Comparison of ENCODE assay signal across 1 cellular context in the genomic region with DNA sequence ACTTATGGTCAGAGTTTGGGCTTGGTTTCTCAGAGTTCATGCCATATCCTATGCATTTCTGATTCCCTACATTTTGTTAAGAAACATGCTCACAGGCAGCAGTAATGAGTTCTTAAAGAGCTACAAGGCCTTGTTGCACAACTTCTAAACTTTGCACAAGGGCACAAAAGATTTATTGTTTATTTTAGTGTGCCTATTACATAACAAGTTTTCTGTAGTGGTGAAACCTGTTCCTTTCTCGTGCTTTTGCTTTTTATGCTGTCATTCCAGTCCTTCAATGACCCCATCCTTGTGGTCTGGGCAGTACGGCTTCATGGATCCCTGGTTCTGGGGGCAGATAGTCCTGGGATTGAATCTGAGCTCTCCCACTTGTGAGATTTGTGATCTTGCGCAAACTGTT.
TF ChIP-seq lines count a peak whose summit lies in the region.

No MANE protein-coding gene starts in this region.

TF ChIP-seq in HepG2, 621 proteins besides CTCF, POLR2A, EP300 and RAD21 (continued from another document and continues in another):
- TF ChIP-seq ZNF674 (CRISPR knock-in tag; IDR thresholded peaks at IDR 0.05; ENCODE audit: low read depth): no peak
- TF ChIP-seq, protein P1, sequence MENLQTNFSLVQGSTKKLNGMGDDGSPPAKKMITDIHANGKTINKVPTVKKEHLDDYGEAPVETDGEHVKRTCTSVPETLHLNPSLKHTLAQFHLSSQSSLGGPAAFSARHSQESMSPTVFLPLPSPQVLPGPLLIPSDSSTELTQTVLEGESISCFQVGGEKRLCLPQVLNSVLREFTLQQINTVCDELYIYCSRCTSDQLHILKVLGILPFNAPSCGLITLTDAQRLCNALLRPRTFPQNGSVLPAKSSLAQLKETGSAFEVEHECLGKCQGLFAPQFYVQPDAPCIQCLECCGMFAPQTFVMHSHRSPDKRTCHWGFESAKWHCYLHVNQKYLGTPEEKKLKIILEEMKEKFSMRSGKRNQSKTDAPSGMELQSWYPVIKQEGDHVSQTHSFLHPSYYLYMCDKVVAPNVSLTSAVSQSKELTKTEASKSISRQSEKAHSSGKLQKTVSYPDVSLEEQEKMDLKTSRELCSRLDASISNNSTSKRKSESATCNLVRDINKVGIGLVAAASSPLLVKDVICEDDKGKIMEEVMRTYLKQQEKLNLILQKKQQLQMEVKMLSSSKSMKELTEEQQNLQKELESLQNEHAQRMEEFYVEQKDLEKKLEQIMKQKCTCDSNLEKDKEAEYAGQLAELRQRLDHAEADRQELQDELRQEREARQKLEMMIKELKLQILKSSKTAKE (CRISPR knock-in tag; IDR thresholded peaks at IDR 0.05; ENCODE audit: borderline replicate concordance): peak; percentile 55; the same call in 1 of the 2 replicates
- no peak for TF ChIP-seq PRPF4 (IDR thresholded peaks at IDR 0.05; ENCODE audit: low read depth, low read length, poor library complexity, severe bottlenecking)
- TF ChIP-seq, protein P2, sequence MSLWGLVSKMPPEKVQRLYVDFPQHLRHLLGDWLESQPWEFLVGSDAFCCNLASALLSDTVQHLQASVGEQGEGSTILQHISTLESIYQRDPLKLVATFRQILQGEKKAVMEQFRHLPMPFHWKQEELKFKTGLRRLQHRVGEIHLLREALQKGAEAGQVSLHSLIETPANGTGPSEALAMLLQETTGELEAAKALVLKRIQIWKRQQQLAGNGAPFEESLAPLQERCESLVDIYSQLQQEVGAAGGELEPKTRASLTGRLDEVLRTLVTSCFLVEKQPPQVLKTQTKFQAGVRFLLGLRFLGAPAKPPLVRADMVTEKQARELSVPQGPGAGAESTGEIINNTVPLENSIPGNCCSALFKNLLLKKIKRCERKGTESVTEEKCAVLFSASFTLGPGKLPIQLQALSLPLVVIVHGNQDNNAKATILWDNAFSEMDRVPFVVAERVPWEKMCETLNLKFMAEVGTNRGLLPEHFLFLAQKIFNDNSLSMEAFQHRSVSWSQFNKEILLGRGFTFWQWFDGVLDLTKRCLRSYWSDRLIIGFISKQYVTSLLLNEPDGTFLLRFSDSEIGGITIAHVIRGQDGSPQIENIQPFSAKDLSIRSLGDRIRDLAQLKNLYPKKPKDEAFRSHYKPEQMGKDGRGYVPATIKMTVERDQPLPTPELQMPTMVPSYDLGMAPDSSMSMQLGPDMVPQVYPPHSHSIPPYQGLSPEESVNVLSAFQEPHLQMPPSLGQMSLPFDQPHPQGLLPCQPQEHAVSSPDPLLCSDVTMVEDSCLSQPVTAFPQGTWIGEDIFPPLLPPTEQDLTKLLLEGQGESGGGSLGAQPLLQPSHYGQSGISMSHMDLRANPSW (CRISPR knock-in tag; IDR thresholded peaks at IDR 0.05; ENCODE audit: borderline replicate concordance): no peak
- no peak for TF ChIP-seq IKZF1 (IDR thresholded peaks at IDR 0.05)
- TF ChIP-seq, protein P3, sequence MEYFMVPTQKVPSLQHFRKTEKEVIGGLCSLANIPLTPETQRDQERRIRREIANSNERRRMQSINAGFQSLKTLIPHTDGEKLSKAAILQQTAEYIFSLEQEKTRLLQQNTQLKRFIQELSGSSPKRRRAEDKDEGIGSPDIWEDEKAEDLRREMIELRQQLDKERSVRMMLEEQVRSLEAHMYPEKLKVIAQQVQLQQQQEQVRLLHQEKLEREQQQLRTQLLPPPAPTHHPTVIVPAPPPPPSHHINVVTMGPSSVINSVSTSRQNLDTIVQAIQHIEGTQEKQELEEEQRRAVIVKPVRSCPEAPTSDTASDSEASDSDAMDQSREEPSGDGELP (IDR thresholded peaks at IDR 0.05; ENCODE audit: borderline replicate concordance, low read depth): no peak
- no peak for TF ChIP-seq ZNF24 (IDR thresholded peaks at IDR 0.05)
- TF ChIP-seq IRX3 (CRISPR knock-in tag; IDR thresholded peaks at IDR 0.05; ENCODE audit: borderline replicate concordance, low read depth): no peak
- no peak for TF ChIP-seq ATM (IDR thresholded peaks at IDR 0.05; ENCODE audit: borderline replicate concordance)
- no peak for TF ChIP-seq ZBTB42 (CRISPR knock-in tag; IDR thresholded peaks at IDR 0.05)
- TF ChIP-seq NFKBIZ (CRISPR knock-in tag; IDR thresholded peaks at IDR 0.05): peak; percentile 74
- TF ChIP-seq THYN1 (CRISPR knock-in tag; IDR thresholded peaks at IDR 0.05; ENCODE audit: borderline replicate concordance, low read depth): no peak
- TF ChIP-seq HDAC1 (CRISPR knock-in tag; IDR thresholded peaks at IDR 0.05): peak; percentile 69
- peak; percentile 86; the same call in 1 of the 2 replicates for TF ChIP-seq MIER3 (CRISPR knock-in tag; IDR thresholded peaks at IDR 0.05; ENCODE audit: borderline replicate concordance)
- TF ChIP-seq ZNF589 (CRISPR knock-in tag; conservative IDR thresholded peaks at IDR 0.05): no peak
- TF ChIP-seq FOXJ3 (CRISPR knock-in tag; IDR thresholded peaks at IDR 0.05; ENCODE audit: borderline replicate concordance): peak; percentile 75; the same call in 1 of the 2 replicates
- TF ChIP-seq, protein P4, sequence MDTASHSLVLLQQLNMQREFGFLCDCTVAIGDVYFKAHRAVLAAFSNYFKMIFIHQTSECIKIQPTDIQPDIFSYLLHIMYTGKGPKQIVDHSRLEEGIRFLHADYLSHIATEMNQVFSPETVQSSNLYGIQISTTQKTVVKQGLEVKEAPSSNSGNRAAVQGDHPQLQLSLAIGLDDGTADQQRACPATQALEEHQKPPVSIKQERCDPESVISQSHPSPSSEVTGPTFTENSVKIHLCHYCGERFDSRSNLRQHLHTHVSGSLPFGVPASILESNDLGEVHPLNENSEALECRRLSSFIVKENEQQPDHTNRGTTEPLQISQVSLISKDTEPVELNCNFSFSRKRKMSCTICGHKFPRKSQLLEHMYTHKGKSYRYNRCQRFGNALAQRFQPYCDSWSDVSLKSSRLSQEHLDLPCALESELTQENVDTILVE (CRISPR knock-in tag; IDR thresholded peaks at IDR 0.05): 0 out of 2 replicates have a peak, but pooled peaks have one; percentile 61
- no peak for TF ChIP-seq ZNF335 (CRISPR knock-in tag; IDR thresholded peaks at IDR 0.05)
- TF ChIP-seq, protein P5, sequence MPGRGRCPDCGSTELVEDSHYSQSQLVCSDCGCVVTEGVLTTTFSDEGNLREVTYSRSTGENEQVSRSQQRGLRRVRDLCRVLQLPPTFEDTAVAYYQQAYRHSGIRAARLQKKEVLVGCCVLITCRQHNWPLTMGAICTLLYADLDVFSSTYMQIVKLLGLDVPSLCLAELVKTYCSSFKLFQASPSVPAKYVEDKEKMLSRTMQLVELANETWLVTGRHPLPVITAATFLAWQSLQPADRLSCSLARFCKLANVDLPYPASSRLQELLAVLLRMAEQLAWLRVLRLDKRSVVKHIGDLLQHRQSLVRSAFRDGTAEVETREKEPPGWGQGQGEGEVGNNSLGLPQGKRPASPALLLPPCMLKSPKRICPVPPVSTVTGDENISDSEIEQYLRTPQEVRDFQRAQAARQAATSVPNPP (CRISPR knock-in tag; IDR thresholded peaks at IDR 0.05): no peak
- TF ChIP-seq, protein P6, sequence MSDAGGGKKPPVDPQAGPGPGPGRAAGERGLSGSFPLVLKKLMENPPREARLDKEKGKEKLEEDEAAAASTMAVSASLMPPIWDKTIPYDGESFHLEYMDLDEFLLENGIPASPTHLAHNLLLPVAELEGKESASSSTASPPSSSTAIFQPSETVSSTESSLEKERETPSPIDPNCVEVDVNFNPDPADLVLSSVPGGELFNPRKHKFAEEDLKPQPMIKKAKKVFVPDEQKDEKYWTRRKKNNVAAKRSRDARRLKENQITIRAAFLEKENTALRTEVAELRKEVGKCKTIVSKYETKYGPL (CRISPR knock-in tag; IDR thresholded peaks at IDR 0.05): peak; percentile 83
- no peak for TF ChIP-seq ZNF572 (CRISPR knock-in tag; IDR thresholded peaks at IDR 0.05)
- TF ChIP-seq ZNF496 (CRISPR knock-in tag; IDR thresholded peaks at IDR 0.05; ENCODE audit: insufficient replicate concordance): no peak
- TF ChIP-seq SOX6 (IDR thresholded peaks at IDR 0.05): no peak
- peak; percentile 98 for TF ChIP-seq SOX6 (CRISPR knock-in tag; IDR thresholded peaks at IDR 0.05)
- no peak for TF ChIP-seq RBAK (CRISPR knock-in tag; IDR thresholded peaks at IDR 0.05)
- TF ChIP-seq, protein P7, sequence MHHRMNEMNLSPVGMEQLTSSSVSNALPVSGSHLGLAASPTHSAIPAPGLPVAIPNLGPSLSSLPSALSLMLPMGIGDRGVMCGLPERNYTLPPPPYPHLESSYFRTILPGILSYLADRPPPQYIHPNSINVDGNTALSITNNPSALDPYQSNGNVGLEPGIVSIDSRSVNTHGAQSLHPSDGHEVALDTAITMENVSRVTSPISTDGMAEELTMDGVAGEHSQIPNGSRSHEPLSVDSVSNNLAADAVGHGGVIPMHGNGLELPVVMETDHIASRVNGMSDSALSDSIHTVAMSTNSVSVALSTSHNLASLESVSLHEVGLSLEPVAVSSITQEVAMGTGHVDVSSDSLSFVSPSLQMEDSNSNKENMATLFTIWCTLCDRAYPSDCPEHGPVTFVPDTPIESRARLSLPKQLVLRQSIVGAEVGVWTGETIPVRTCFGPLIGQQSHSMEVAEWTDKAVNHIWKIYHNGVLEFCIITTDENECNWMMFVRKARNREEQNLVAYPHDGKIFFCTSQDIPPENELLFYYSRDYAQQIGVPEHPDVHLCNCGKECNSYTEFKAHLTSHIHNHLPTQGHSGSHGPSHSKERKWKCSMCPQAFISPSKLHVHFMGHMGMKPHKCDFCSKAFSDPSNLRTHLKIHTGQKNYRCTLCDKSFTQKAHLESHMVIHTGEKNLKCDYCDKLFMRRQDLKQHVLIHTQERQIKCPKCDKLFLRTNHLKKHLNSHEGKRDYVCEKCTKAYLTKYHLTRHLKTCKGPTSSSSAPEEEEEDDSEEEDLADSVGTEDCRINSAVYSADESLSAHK (CRISPR knock-in tag; IDR thresholded peaks at IDR 0.05; ENCODE audit: borderline replicate concordance): no peak
- no peak for TF ChIP-seq MTA1 (CRISPR knock-in tag; IDR thresholded peaks at IDR 0.05; ENCODE audit: borderline replicate concordance)
- no peak for TF ChIP-seq ZSCAN29 (CRISPR knock-in tag; conservative IDR thresholded peaks at IDR 0.05)
- no peak for TF ChIP-seq U2AF1 (optimal IDR thresholded peaks at IDR 0.05; ENCODE audit: low read depth, low read length)
- TF ChIP-seq, protein P8, sequence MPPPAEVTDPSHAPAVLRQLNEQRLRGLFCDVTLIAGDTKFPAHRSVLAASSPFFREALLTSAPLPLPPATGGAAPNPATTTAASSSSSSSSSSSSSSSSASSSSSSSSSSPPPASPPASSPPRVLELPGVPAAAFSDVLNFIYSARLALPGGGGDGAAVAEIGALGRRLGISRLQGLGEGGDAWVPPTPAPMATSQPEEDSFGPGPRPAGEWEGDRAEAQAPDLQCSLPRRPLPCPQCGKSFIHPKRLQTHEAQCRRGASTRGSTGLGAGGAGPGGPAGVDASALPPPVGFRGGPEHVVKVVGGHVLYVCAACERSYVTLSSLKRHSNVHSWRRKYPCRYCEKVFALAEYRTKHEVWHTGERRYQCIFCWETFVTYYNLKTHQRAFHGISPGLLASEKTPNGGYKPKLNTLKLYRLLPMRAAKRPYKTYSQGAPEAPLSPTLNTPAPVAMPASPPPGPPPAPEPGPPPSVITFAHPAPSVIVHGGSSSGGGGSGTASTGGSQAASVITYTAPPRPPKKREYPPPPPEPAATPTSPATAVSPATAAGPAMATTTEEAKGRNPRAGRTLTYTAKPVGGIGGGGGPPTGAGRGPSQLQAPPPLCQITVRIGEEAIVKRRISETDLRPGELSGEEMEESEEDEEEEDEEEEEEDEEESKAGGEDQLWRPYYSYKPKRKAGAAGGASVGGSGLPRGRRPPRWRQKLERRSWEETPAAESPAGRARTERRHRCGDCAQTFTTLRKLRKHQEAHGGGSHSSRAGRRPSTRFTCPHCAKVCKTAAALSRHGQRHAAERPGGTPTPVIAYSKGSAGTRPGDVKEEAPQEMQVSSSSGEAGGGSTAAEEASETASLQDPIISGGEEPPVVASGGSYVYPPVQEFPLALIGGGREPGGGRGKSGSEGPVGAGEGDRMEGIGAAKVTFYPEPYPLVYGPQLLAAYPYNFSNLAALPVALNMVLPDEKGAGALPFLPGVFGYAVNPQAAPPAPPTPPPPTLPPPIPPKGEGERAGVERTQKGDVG (CRISPR knock-in tag; IDR thresholded peaks at IDR 0.05; ENCODE audit: borderline replicate concordance): no peak
- no peak for TF ChIP-seq RBM39 (IDR thresholded peaks at IDR 0.05; ENCODE audit: low read depth, low read length, poor library complexity, severe bottlenecking)
- no peak for TF ChIP-seq TBP (CRISPR knock-in tag; IDR thresholded peaks at IDR 0.05)
- TF ChIP-seq ZNF761 (CRISPR knock-in tag; conservative IDR thresholded peaks at IDR 0.05): no peak
- 0 out of 2 replicates have a peak, but pooled peaks have one; percentile 46 for TF ChIP-seq REPIN1 (CRISPR knock-in tag; IDR thresholded peaks at IDR 0.05; ENCODE audit: borderline replicate concordance, low read depth)
- TF ChIP-seq JUNB (CRISPR knock-in tag; IDR thresholded peaks at IDR 0.05; ENCODE audit: borderline replicate concordance): peak; percentile 65; the same call in 1 of the 2 replicates
- TF ChIP-seq, protein P9, sequence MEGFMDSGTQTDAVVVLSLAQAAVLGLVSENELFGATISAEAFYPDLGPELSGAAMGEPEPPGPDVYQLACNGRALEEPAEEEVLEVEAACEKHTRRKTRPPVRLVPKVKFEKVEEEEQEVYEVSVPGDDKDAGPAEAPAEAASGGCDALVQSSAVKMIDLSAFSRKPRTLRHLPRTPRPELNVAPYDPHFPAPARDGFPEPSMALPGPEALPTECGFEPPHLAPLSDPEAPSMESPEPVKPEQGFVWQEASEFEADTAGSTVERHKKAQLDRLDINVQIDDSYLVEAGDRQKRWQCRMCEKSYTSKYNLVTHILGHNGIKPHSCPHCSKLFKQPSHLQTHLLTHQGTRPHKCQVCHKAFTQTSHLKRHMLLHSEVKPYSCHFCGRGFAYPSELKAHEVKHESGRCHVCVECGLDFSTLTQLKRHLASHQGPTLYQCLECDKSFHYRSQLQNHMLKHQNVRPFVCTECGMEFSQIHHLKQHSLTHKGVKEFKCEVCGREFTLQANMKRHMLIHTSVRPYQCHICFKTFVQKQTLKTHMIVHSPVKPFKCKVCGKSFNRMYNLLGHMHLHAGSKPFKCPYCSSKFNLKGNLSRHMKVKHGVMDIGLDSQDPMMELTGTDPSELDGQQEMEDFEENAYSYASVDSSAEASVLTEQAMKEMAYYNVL (CRISPR knock-in tag; IDR thresholded peaks at IDR 0.05; ENCODE audit: borderline replicate concordance): peak; percentile 82
- TF ChIP-seq NFATC3 (CRISPR knock-in tag; IDR thresholded peaks at IDR 0.05): no peak
- TF ChIP-seq NAIF1 (CRISPR knock-in tag; IDR thresholded peaks at IDR 0.05; ENCODE audit: borderline replicate concordance): peak; percentile 48; the same call in 1 of the 2 replicates
- TF ChIP-seq HIVEP1 (CRISPR knock-in tag; IDR thresholded peaks at IDR 0.05): no peak
- TF ChIP-seq TRIM24 (CRISPR knock-in tag; IDR thresholded peaks at IDR 0.05): 0 out of 2 replicates have a peak, but pooled peaks have one; percentile 53
- no peak for TF ChIP-seq ZNF839 (CRISPR knock-in tag; IDR thresholded peaks at IDR 0.05; ENCODE audit: borderline replicate concordance)
- TF ChIP-seq KMT2B (CRISPR knock-in tag; IDR thresholded peaks at IDR 0.05): peak; percentile 62; the same call in 1 of the 2 replicates
- no peak for TF ChIP-seq FOXP1 (IDR thresholded peaks at IDR 0.05)
- TF ChIP-seq FOXP1 (CRISPR knock-in tag; IDR thresholded peaks at IDR 0.05): peak; percentile 90
- peak; percentile 89; the same call in 1 of the 2 replicates for TF ChIP-seq FOXK1 (CRISPR knock-in tag; IDR thresholded peaks at IDR 0.05; ENCODE audit: borderline replicate concordance, low read depth)
- TF ChIP-seq SMAD9 (CRISPR knock-in tag; IDR thresholded peaks at IDR 0.05): no peak
- TF ChIP-seq DMAP1 (CRISPR knock-in tag; IDR thresholded peaks at IDR 0.05): no peak
- peak; percentile 39; the same call in 1 of the 2 replicates for TF ChIP-seq PPARG (CRISPR knock-in tag; conservative IDR thresholded peaks at IDR 0.05)
- TF ChIP-seq ZIK1 (CRISPR knock-in tag; IDR thresholded peaks at IDR 0.05; ENCODE audit: borderline replicate concordance, low read depth): no peak
- peak; percentile 42 for TF ChIP-seq HOXA3 (CRISPR knock-in tag; IDR thresholded peaks at IDR 0.05)
- TF ChIP-seq ZSCAN12 (CRISPR knock-in tag; IDR thresholded peaks at IDR 0.05): no peak
- TF ChIP-seq ONECUT2 (CRISPR knock-in tag; IDR thresholded peaks at IDR 0.05): no peak
